9 cellular contexts compared by ENCODE assay signal in the genomic region with DNA sequence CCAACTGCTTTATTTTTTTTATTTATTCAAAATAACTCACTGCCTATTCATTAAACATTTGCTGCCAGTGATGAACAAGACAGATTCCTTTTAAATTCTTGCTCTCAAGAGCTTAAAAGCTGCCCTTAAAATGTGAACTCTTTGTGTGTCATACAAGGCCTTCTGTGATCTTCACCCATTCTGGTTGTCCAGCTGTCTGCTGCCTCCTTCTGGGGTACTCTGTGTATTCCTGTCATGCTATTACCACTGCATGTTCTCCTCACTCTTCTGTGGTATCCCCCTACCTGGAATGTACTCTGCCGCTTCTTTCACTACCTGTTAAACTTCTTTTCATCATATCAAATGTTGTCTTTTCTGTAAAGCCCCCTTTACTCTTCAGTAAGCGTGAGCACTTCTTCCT.
DNase-seq lines count a peak whose midpoint lies in the region; ATAC-seq and TF ChIP-seq lines count a peak whose summit lies in the region.
"Had no signal": no experiment of that assay in that cellular context is flagged by ENCODE, and none has a peak within 500 bp of the region (broad histone marks: within the 10 kb centered on the region; RNA-seq: fewer than 3 reads in every experiment).

No MANE protein-coding gene starts in this region.

- peak; percentile 76 to 93 (median 84) for ATAC-seq in natural killer cell
- no peak for ATAC-seq in natural killer cell treated with Interleukin-12 subunit alpha and Interleukin-12 subunit beta and Interleukin-15 and Interleukin-18, amount 100 ng/mL, for 72 hours
- ATAC-seq in WTC11, result peak; percentile 60
- no peak for ATAC-seq in GM18909 (IDR thresholded peaks at IDR 0.05; ENCODE audit: poor library complexity, unreplicated experiment)
- no peak for ATAC-seq in HG02870 (IDR thresholded peaks at IDR 0.05; ENCODE audit: unreplicated experiment)

- H3K27ac Mint-ChIP-seq in natural killer cell (no peak overlapping the region), WTC11 (no peak overlapping the region), mesothelial cell of epicardium (no peak overlapping the region)
- no peak overlapping the region for H3K27ac Mint-ChIP-seq in natural killer cell treated with Interleukin-12 subunit alpha and Interleukin-12 subunit beta and Interleukin-15 and Interleukin-18, amount 100 ng/mL, for 72 hours

- CTCF ChIA-PET in WTC11 (lab: Charles Lee), result interaction anchor here (1.3 kb wide), 1 partner anchor 166 kb away, joined by 5 read pairs; the partner anchor contains the start of gene CHD9

- DNase-seq in natural killer cell (no peak), WTC11 (ENCODE audit: low spot score) (no peak), iPS-NIHi7 (ENCODE audit: extremely low spot score) (peak; percentile 24), germinal center (ENCODE audit: low spot score) (no peak), mesothelial cell of epicardium (ENCODE audit: low spot score in 2 of 2, unreplicated experiment in 2 of 2) (no peak)
- DNase-seq in natural killer cell treated with Interleukin-12 subunit alpha and Interleukin-12 subunit beta and Interleukin-15 and Interleukin-18, amount 100 ng/mL, for 72 hours (ENCODE audit: low spot score), result no peak
- DNase-seq: NCI-H1417 had no signal

- intact Hi-C loops in natural killer cell (cut with micrococcal nuclease), result loop anchor here (1.0 kb wide), 2 partner anchors 90 to 166 kb away; partner anchors contain the start of gene CHD9

- H3K4me3 Mint-ChIP-seq in natural killer cell, result no peak overlapping the region
- no peak overlapping the region for H3K4me3 Mint-ChIP-seq in natural killer cell treated with Interleukin-12 subunit alpha and Interleukin-12 subunit beta and Interleukin-15 and Interleukin-18, amount 100 ng/mL, for 72 hours
- no peak overlapping the region for H3K4me3 Mint-ChIP-seq in WTC11
- no peak overlapping the region for H3K4me3 Mint-ChIP-seq in mesothelial cell of epicardium

- H3K4me1 Mint-ChIP-seq in natural killer cell (peaks cover 6 to 7% of the 10 kb centered on the region in 2 donors), WTC11 (0 out of 2 replicates have a peak, but pooled peaks cover 5% of the 10 kb centered on the region), mesothelial cell of epicardium (peaks cover 3% of the 10 kb centered on the region)
- H3K4me1 Mint-ChIP-seq in natural killer cell treated with Interleukin-12 subunit alpha and Interleukin-12 subunit beta and Interleukin-15 and Interleukin-18, amount 100 ng/mL, for 72 hours (ENCODE audit: low read depth in 2 of 2), result peaks cover 3 to 5% of the 10 kb centered on the region in 2 donors

- peak; percentile 32 for TF ChIP-seq CTCF in natural killer cell (IDR thresholded peaks at IDR 0.05)
- TF ChIP-seq CTCF in WTC11 (IDR thresholded peaks at IDR 0.05), result no peak
- no peak for TF ChIP-seq CTCF in mesothelial cell of epicardium (IDR thresholded peaks at IDR 0.05; ENCODE audit: unreplicated experiment)

- H3K36me3 Mint-ChIP-seq in natural killer cell, result no peaks in the 10 kb centered on the region
- H3K36me3 Mint-ChIP-seq in natural killer cell treated with Interleukin-12 subunit alpha and Interleukin-12 subunit beta and Interleukin-15 and Interleukin-18, amount 100 ng/mL, for 72 hours, result no peaks in the 10 kb centered on the region
- H3K36me3 Mint-ChIP-seq in WTC11, result peaks cover 8% of the 10 kb centered on the region
- peaks cover 5% of the 10 kb centered on the region for H3K36me3 Mint-ChIP-seq in mesothelial cell of epicardium

- H3K27me3 Mint-ChIP-seq in natural killer cell (ENCODE audit: low read depth in 2 of 2), result no peaks in the 10 kb centered on the region
- no peaks in the 10 kb centered on the region for H3K27me3 Mint-ChIP-seq in natural killer cell treated with Interleukin-12 subunit alpha and Interleukin-12 subunit beta and Interleukin-15 and Interleukin-18, amount 100 ng/mL, for 72 hours
- H3K27me3 Mint-ChIP-seq in WTC11 (ENCODE audit: low read depth), result no peaks in the 10 kb centered on the region
- H3K27me3 Mint-ChIP-seq in mesothelial cell of epicardium (ENCODE audit: low read depth), result no peaks in the 10 kb centered on the region

- H3K9me3 Mint-ChIP-seq in natural killer cell (no peaks in the 10 kb centered on the region), WTC11 (no peaks in the 10 kb centered on the region), mesothelial cell of epicardium (no peaks in the 10 kb centered on the region)
- no peaks in the 10 kb centered on the region for H3K9me3 Mint-ChIP-seq in natural killer cell treated with Interleukin-12 subunit alpha and Interleukin-12 subunit beta and Interleukin-15 and Interleukin-18, amount 100 ng/mL, for 72 hours

- POLR2A ChIA-PET in WTC11 (lab: Charles Lee), result no interaction called here

TF ChIP-seq in WTC11, 78 proteins besides CTCF, POLR2A, EP300 and RAD21:
- TF ChIP-seq AR (CRISPR knock-in tag; IDR thresholded peaks at IDR 0.05) (no peak), RELA (CRISPR knock-in tag; IDR thresholded peaks at IDR 0.05; ENCODE audit: borderline replicate concordance) (no peak), MXD4 (CRISPR knock-in tag; IDR thresholded peaks at IDR 0.05; ENCODE audit: borderline replicate concordance) (no peak), IRF2 (CRISPR knock-in tag; IDR thresholded peaks at IDR 0.05; ENCODE audit: borderline replicate concordance, low read depth) (no peak), TP53 (CRISPR knock-in tag; IDR thresholded peaks at IDR 0.05) (no peak), HMGA2 (CRISPR knock-in tag; IDR thresholded peaks at IDR 0.05) (no peak), ESRRA (CRISPR knock-in tag; IDR thresholded peaks at IDR 0.05; ENCODE audit: borderline replicate concordance) (no peak)
- TF ChIP-seq, protein P1, sequence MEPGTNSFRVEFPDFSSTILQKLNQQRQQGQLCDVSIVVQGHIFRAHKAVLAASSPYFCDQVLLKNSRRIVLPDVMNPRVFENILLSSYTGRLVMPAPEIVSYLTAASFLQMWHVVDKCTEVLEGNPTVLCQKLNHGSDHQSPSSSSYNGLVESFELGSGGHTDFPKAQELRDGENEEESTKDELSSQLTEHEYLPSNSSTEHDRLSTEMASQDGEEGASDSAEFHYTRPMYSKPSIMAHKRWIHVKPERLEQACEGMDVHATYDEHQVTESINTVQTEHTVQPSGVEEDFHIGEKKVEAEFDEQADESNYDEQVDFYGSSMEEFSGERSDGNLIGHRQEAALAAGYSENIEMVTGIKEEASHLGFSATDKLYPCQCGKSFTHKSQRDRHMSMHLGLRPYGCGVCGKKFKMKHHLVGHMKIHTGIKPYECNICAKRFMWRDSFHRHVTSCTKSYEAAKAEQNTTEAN (CRISPR knock-in tag; IDR thresholded peaks at IDR 0.05), result no peak
TF ChIP-seq in WTC11: peak in this region for 0.

Comparison
In these comparisons a context has a peak if more than half of its experiments do, and no peak if none do; other contexts are left out.
1. ATAC-seq: peak in natural killer cell (3 of 3) and WTC11 (single experiment); none in natural killer cell treated with Interleukin-12 subunit alpha and Interleukin-12 subunit beta and Interleukin-15 and Interleukin-18, amount 100 ng/mL, for 72 hours (0 of 2), GM18909 (single experiment) and HG02870 (single experiment).